31 cellular contexts compared by ENCODE assay signal in genomic region chr7:154769527-154769926, GRCh38.
"Had no signal": no experiment of that assay in that cellular context is flagged by ENCODE, and none has a peak within 500 bp of the region (broad histone marks: within the 10 kb centered on the region; RNA-seq: fewer than 3 reads in every experiment).

No MANE protein-coding gene starts in this region.

- H3K4me3 ChIP-seq: adrenal gland, body of pancreas, cardiac muscle cell, colonic mucosa, gastrocnemius medialis, heart left ventricle had no signal

- DNase-seq: activated CD4-positive, alpha-beta memory T cell treated with anti-CD3 and anti-CD28 coated beads, Interleukin-2, amount 10 ng/mL, durations not matched to agents 7 days and 5 days; activated CD4-positive, alpha-beta T cell treated with anti-CD3 and anti-CD28 coated beads for 36 hours; activated CD4-positive, alpha-beta T cell treated with anti-CD3 and anti-CD28 coated beads, Interleukin-2, amount 10 ng/mL, durations not matched to agents 24 days and 14 days; activated CD4-positive, CD25-positive, alpha-beta regulatory T cell; activated CD4-positive, CD25-positive, alpha-beta regulatory T cell treated with anti-CD3 and anti-CD28 coated beads, Interleukin-2, amount 50 U/mL, for 72 hours; activated CD8-positive, alpha-beta memory T cell treated with anti-CD3 and anti-CD28 coated beads, Interleukin-2, amount 50 U/mL, for 48 hours; activated gamma-delta T cell treated with Interleukin-2 at 50 U/mL for 16 hours; activated naive CD4-positive, alpha-beta T cell treated with Interleukin-2 at 50 U/mL for 16 hours; activated naive CD8-positive, alpha-beta T cell treated with anti-CD3 and anti-CD28 coated beads for 36 hours; activated naive CD8-positive, alpha-beta T cell treated with anti-CD3 and anti-CD28 coated beads, Interleukin-2, amount 50 U/mL, for 24 hours; activated T-cell treated with anti-CD3 and anti-CD28 coated beads for 4 hours; activated T-cell treated with anti-CD3 and anti-CD28 coated beads, Interleukin-2, amount 50 U/mL, for 24 hours; activated T-cell treated with anti-CD3 and anti-CD28 coated beads, Interleukin-2, amount 50 U/mL, for 72 hours; adrenal gland; amygdala; body of pancreas; central memory CD4-positive, alpha-beta T cell; cerebellar nuclear complex; colonic mucosa; effector CD8-positive, alpha-beta T cell; foreskin fibroblast; gastrocnemius medialis; glutamatergic neuron; heart left ventricle; T-helper 1 cell; T-helper 17 cell; T1000 had no signal

- H3K27ac ChIP-seq: adrenal gland, body of pancreas, cardiac muscle cell, colonic mucosa, gastrocnemius medialis, heart left ventricle had no signal

- H3K4me1 ChIP-seq: adrenal gland, body of pancreas, colonic mucosa, gastrocnemius medialis, heart left ventricle had no signal

- ATAC-seq: activated CD4-positive, alpha-beta T cell treated with anti-CD3 and anti-CD28 coated beads for 36 hours; activated naive CD8-positive, alpha-beta T cell treated with anti-CD3 and anti-CD28 coated beads, Interleukin-2, amount 50 U/mL, for 24 hours; activated T-cell treated with anti-CD3 and anti-CD28 coated beads, Interleukin-2, amount 50 U/mL, for 72 hours; body of pancreas; esophagus mucosa; gastrocnemius medialis; heart left ventricle; T-helper 17 cell had no signal

- H3K9me3 ChIP-seq: adrenal gland, body of pancreas, colonic mucosa, gastrocnemius medialis had no signal

- H3K27me3 ChIP-seq: adrenal gland, body of pancreas, cardiac muscle cell, colonic mucosa, gastrocnemius medialis had no signal

- FAIRE-seq: endometrium, endothelial cell of umbilical vein had no signal

- H3K36me3 ChIP-seq: adrenal gland, cardiac muscle cell, colonic mucosa, gastrocnemius medialis, heart left ventricle had no signal
